ENCODE assay signal across 9 cellular contexts in genomic region chr5:139684881-139685749, GRCh38. TPM values are rescaled to one million over a fixed set of nuclear protein-coding genes. Genes with fewer than 3 reads are reported as not detected.
DNase-seq lines count a peak whose midpoint lies in the region; ATAC-seq and TF ChIP-seq lines count a peak whose summit lies in the region.
"Had no signal": no experiment of that assay in that cellular context is flagged by ENCODE, and none has a peak within 500 bp of the region (broad histone marks: within the 10 kb centered on the region; RNA-seq: fewer than 3 reads in every experiment).

No MANE protein-coding gene starts in this region.

- no peak overlapping the region for H3K4me3 ChIP-seq in left ventricle myocardium inferior
- no peak overlapping the region for H3K4me3 ChIP-seq in CD4-positive, alpha-beta memory T cell (ENCODE audit: low read length in 2 of 2)
- H3K4me3 ChIP-seq: left lung had no signal

- POLR2A ChIA-PET in CD4-positive, alpha-beta memory T cell (lab: Charles Lee; ENCODE audit: partially characterized antibody) = no interaction called here

- H3K4me1 ChIP-seq in left ventricle myocardium inferior = peaks cover 72% of the 10 kb centered on the region
- no peaks in the 10 kb centered on the region for H3K4me1 ChIP-seq in CD4-positive, alpha-beta memory T cell (ENCODE audit: insufficient read depth, low read length)

- no peak overlapping the region for H3K27ac Mint-ChIP-seq in HFFc6
- peak overlapping the region; percentile 84 for H3K27ac Mint-ChIP-seq in stimulated activated effector memory CD8-positive, alpha-beta T cell treated with anti-CD3 and anti-CD28 coated beads, Interleukin-12 subunit alpha, Interleukin-12 subunit beta, amount 100 ng/mL, for 72 hours
- H3K27ac Mint-ChIP-seq in CD4-positive, alpha-beta memory T cell = no peak overlapping the region

- peak overlapping the region; percentile 85 for H3K27ac ChIP-seq in left ventricle myocardium inferior (replicated peaks)
- H3K27ac ChIP-seq in CD4-positive, alpha-beta memory T cell (ENCODE audit: low read depth, low read length) = no peak overlapping the region
- H3K27ac ChIP-seq: left lung had no signal

- H3K9me3 Mint-ChIP-seq in HFFc6 = no peaks in the 10 kb centered on the region
- no peaks in the 10 kb centered on the region for H3K9me3 Mint-ChIP-seq in stimulated activated effector memory CD8-positive, alpha-beta T cell treated with anti-CD3 and anti-CD28 coated beads, Interleukin-12 subunit alpha, Interleukin-12 subunit beta, amount 100 ng/mL, for 72 hours
- H3K9me3 Mint-ChIP-seq in CD4-positive, alpha-beta memory T cell = no peaks in the 10 kb centered on the region

- ATAC-seq in stimulated activated effector memory CD8-positive, alpha-beta T cell treated with anti-CD3 and anti-CD28 coated beads, Interleukin-12 subunit alpha, Interleukin-12 subunit beta, amount 100 ng/mL, for 72 hours = no peak
- ATAC-seq: left lung had no signal

- DNase-seq in HFFc6 (no peak), SW480 (ENCODE audit: low spot score) (peak; percentile 91), left ventricle myocardium inferior (peak; percentile 46), putamen (ENCODE audit: low spot score) (no peak), NCI-H1048 (lab: John Stamatoyannopoulos, UW) (no peak)
- DNase-seq in stimulated activated effector memory CD8-positive, alpha-beta T cell treated with anti-CD3 and anti-CD28 coated beads, Interleukin-12 subunit alpha, Interleukin-12 subunit beta, amount 100 ng/mL, for 72 hours (ENCODE audit: low spot score in 2 of 2) = no peak
- no peak for DNase-seq in CD4-positive, alpha-beta memory T cell
- DNase-seq: activated naive CD4-positive, alpha-beta T cell; left lung had no signal

- no peak overlapping the region for H3K4me3 Mint-ChIP-seq in HFFc6
- H3K4me3 Mint-ChIP-seq in stimulated activated effector memory CD8-positive, alpha-beta T cell treated with anti-CD3 and anti-CD28 coated beads, Interleukin-12 subunit alpha, Interleukin-12 subunit beta, amount 100 ng/mL, for 72 hours = no peak overlapping the region
- no peak overlapping the region for H3K4me3 Mint-ChIP-seq in CD4-positive, alpha-beta memory T cell

- H3K9me3 ChIP-seq in left ventricle myocardium inferior (replicated peaks) = no peaks in the 10 kb centered on the region
- no peaks in the 10 kb centered on the region for H3K9me3 ChIP-seq in CD4-positive, alpha-beta memory T cell (ENCODE audit: control insufficient read depth in 1 of 2, low read length in 2 of 2)
- H3K9me3 ChIP-seq: left lung had no signal

- peaks cover 17% of the 10 kb centered on the region for H3K4me1 Mint-ChIP-seq in HFFc6 (ENCODE audit: low read depth)
- H3K4me1 Mint-ChIP-seq in stimulated activated effector memory CD8-positive, alpha-beta T cell treated with anti-CD3 and anti-CD28 coated beads, Interleukin-12 subunit alpha, Interleukin-12 subunit beta, amount 100 ng/mL, for 72 hours = peaks cover 20% of the 10 kb centered on the region
- H3K4me1 Mint-ChIP-seq in CD4-positive, alpha-beta memory T cell = peaks cover 0 to 2% (median 0%) of the 10 kb centered on the region in 4 donors

- H3K36me3 ChIP-seq in left ventricle myocardium inferior = peaks cover 40% of the 10 kb centered on the region
- H3K36me3 ChIP-seq in CD4-positive, alpha-beta memory T cell (ENCODE audit: insufficient read depth, low read length) = no peaks in the 10 kb centered on the region

- peaks cover 12% of the 10 kb centered on the region for H3K27me3 Mint-ChIP-seq in HFFc6 (ENCODE audit: insufficient read depth)
- peaks cover 0 to 2% of the 10 kb centered on the region in 2 donors for H3K27me3 Mint-ChIP-seq in CD4-positive, alpha-beta memory T cell

- intact Hi-C loops in left ventricle myocardium inferior (cut with micrococcal nuclease) = no loop called here
- intact Hi-C loops in CD4-positive, alpha-beta memory T cell (cut with micrococcal nuclease) = no loop called here

- H3K36me3 Mint-ChIP-seq in HFFc6 (ENCODE audit: low read depth) = peaks cover 11% of the 10 kb centered on the region
- H3K36me3 Mint-ChIP-seq in stimulated activated effector memory CD8-positive, alpha-beta T cell treated with anti-CD3 and anti-CD28 coated beads, Interleukin-12 subunit alpha, Interleukin-12 subunit beta, amount 100 ng/mL, for 72 hours = peaks cover 37% of the 10 kb centered on the region
- no peaks in the 10 kb centered on the region for H3K36me3 Mint-ChIP-seq in CD4-positive, alpha-beta memory T cell

- H3K27me3 ChIP-seq in left ventricle myocardium inferior (ENCODE audit: low read depth) = no peaks in the 10 kb centered on the region
- no peaks in the 10 kb centered on the region for H3K27me3 ChIP-seq in CD4-positive, alpha-beta memory T cell (ENCODE audit: insufficient read depth, low read length)

- CTCF ChIA-PET in CD4-positive, alpha-beta memory T cell (lab: Charles Lee; ENCODE audit: partially characterized antibody) = interaction anchor here (0.7 kb wide), 1 partner anchor 49 kb away, joined by 3 read pairs; no protein-coding TSS in a partner anchor

- peak; percentile 51 for TF ChIP-seq CTCF in HFFc6 (IDR thresholded peaks at IDR 0.05)
- TF ChIP-seq CTCF in left ventricle myocardium inferior (IDR thresholded peaks at IDR 0.05; ENCODE audit: borderline replicate concordance) = peak; percentile 29

RNA-seq across cellular contexts. Expression of gene CXXC5, which starts 37.0 kb away (rescaled TPM):
- total RNA-seq in HFFc6 (2021; fragmentation: NEBNext Ultra II Directional; extraction: Animal tissue kit (Norgen Biotek cat#: 25700)) = 10 to 100 TPM; 46.4 to 58.5 (median 49.2) TPM
- total RNA-seq in left ventricle myocardium inferior = 56.9 TPM
- total RNA-seq in CD4-positive, alpha-beta memory T cell = 1 to 10 TPM; 1.6 to 3.6 TPM
- polyA plus RNA-seq in CD4-positive, alpha-beta memory T cell = 1 to 10 TPM; 2.7 to 5.5 TPM

Comparison
In these comparisons a context has a peak if more than half of its experiments do, and no peak if none do; other contexts are left out.
1. DNase-seq: peak in SW480 (single experiment) and left ventricle myocardium inferior (single experiment); none in HFFc6 (single experiment), stimulated activated effector memory CD8-positive, alpha-beta T cell treated with anti-CD3 and anti-CD28 coated beads, Interleukin-12 subunit alpha, Interleukin-12 subunit beta, amount 100 ng/mL, for 72 hours (0 of 2), putamen (single experiment), NCI-H1048 (single experiment) and CD4-positive, alpha-beta memory T cell (0 of 5).
2. RNA of gene CXXC5, which starts 37.0 kb away (total RNA-seq): 56.9 TPM in left ventricle myocardium inferior (single experiment) and 46.4 to 58.5 TPM in HFFc6; 1.6 to 3.6 TPM in CD4-positive, alpha-beta memory T cell; every median in the first group is over 10 times any median in the second.